12 cellular contexts compared by ENCODE assay signal in genomic region chr7:50869108-50869716, GRCh38.
DNase-seq lines count a peak whose midpoint lies in the region; ATAC-seq, FAIRE-seq and TF ChIP-seq lines count a peak whose summit lies in the region.
"Had no signal": no experiment of that assay in that cellular context is flagged by ENCODE, and none has a peak within 500 bp of the region (broad histone marks: within the 10 kb centered on the region; RNA-seq: fewer than 3 reads in every experiment).

No MANE protein-coding gene starts in this region.

- no peak overlapping the region for H3K4me2 ChIP-seq in HepG2 (ENCODE audit: low read depth, low read length)

- no peak for TF ChIP-seq CTCF in dorsolateral prefrontal cortex (IDR thresholded peaks at IDR 0.05 in 54 of 56, conservative IDR thresholded peaks at IDR 0.05 in 2 of 56; ENCODE audit: low read depth in 1 of 56, partially characterized antibody in 56 of 56)
- TF ChIP-seq CTCF in HepG2 (CRISPR knock-in tag; IDR thresholded peaks at IDR 0.05) = no peak
- TF ChIP-seq CTCF in esophagus muscularis mucosa (IDR thresholded peaks at IDR 0.05) = no peak

- CTCF ChIA-PET in HepG2 (lab: Yijun Ruan, JAX; ENCODE audit: low intra/inter-chr PET ratio, low total read pairs) = no interaction called here

- H3K9ac ChIP-seq in HepG2 (ENCODE audit: insufficient read depth, low read depth, low read length) = no peak overlapping the region

- intact Hi-C loops in dorsolateral prefrontal cortex (cut with DNase I) (loop anchor here in 1 of 2 donors (10.0 kb wide), 2 partner anchors 174 to 276 kb away; no protein-coding TSS in a partner anchor), HepG2 (cut with micrococcal nuclease; ENCODE audit: unreplicated experiment) (no loop called here), esophagus muscularis mucosa (cut with DNase I) (no loop called here)

- H3K4me1 ChIP-seq in HepG2 (ENCODE audit: insufficient read depth, low read length) = no peaks in the 10 kb centered on the region
- peaks cover 0 to 7% (median 3%) of the 10 kb centered on the region in 4 donors for H3K4me1 ChIP-seq in esophagus muscularis mucosa
- H3K4me1 ChIP-seq: transverse colon had no signal

- H3K27ac ChIP-seq in dorsolateral prefrontal cortex (peak overlapping the region in 54 of 59 donors; percentile 4 to 85 (median 65)), HepG2 (ENCODE audit: extremely low read length, insufficient read depth, low read length) (no peak overlapping the region), esophagus muscularis mucosa (replicated peaks in 1 of 4) (no peak overlapping the region)
- H3K27ac ChIP-seq: C4-2B, transverse colon had no signal

- POLR2A ChIA-PET in HepG2 (lab: Yijun Ruan, JAX) = no interaction called here

- no peaks in the 10 kb centered on the region for H3K79me2 ChIP-seq in HepG2 (ENCODE audit: insufficient read depth, low read length)

- H4K20me1 ChIP-seq in HepG2 (ENCODE audit: insufficient read depth, low read length) = no peaks in the 10 kb centered on the region

- TF ChIP-seq RAD21 in HepG2 (CRISPR knock-in tag; IDR thresholded peaks at IDR 0.05) = no peak

- in situ Hi-C loops in ACHN (cut with HindIII; ENCODE audit: low pct_ligation_motif_present, low pct_unique_long_range_greater_than_20kb, low sequenced_read_pairs) = no loop called here
- in situ Hi-C loops in HepG2 (cut with HindIII; ENCODE audit: extremely low pct_ligation_motif_present, low pct_unique_long_range_greater_than_20kb) = no loop called here

- no peaks in the 10 kb centered on the region for H3K36me3 ChIP-seq in HepG2 (replicated peaks in 1 of 2; ENCODE audit: control insufficient read depth in 1 of 2, insufficient read depth in 2 of 2, low read length in 2 of 2)
- H3K36me3 ChIP-seq in esophagus muscularis mucosa = no peaks in the 10 kb centered on the region
- H3K36me3 ChIP-seq: transverse colon had no signal

- TF ChIP-seq EP300 in HepG2 (IDR thresholded peaks at IDR 0.05; ENCODE audit: low read depth in 2 of 2, low read length in 2 of 2) (no peak), HepG2 (CRISPR knock-in tag; IDR thresholded peaks at IDR 0.05; ENCODE audit: borderline replicate concordance) (no peak), esophagus muscularis mucosa (IDR thresholded peaks at IDR 0.05) (no peak)

- peak; percentile 54 for DNase-seq in ACHN
- peak; percentile 38 for DNase-seq in NCI-H460 (ENCODE audit: extremely low read depth, low read depth)
- DNase-seq in dorsolateral prefrontal cortex = peak in 1 of 10 donors; percentile 57
- DNase-seq in HepG2 (ENCODE audit: low spot score) = peak; percentile 8
- DNase-seq in NCI-H2227 (lab: John Stamatoyannopoulos, UW; ENCODE audit: unreplicated experiment) = no peak
- DNase-seq in esophagus muscularis mucosa (ENCODE audit: extremely low spot score) = no peak
- DNase-seq in GM19238 (ENCODE audit: insufficient read length, low spot score) = no peak
- DNase-seq in activated T-cell treated with anti-CD3 and anti-CD28 coated beads for 4 hours = no peak
- DNase-seq: MV-4-11, RPMI8226, transverse colon had no signal

- H3K4me3 ChIP-seq in dorsolateral prefrontal cortex (peak overlapping the region in 9 of 59 donors; percentile 1 to 36 (median 28)), HepG2 (replicated peaks in 1 of 3; ENCODE audit: insufficient read depth in 1 of 3, low read depth in 2 of 3, low read length in 3 of 3) (no peak overlapping the region), esophagus muscularis mucosa (no peak overlapping the region)
- H3K4me3 ChIP-seq: transverse colon had no signal

- no peak for FAIRE-seq in HepG2 (lab: Jason Lieb, UNC)

- no peak for TF ChIP-seq POLR2A in HepG2 (IDR thresholded peaks at IDR 0.05; ENCODE audit: insufficient read depth in 1 of 2, low read depth in 2 of 2, low read length in 2 of 2)
- TF ChIP-seq POLR2A in esophagus muscularis mucosa (IDR thresholded peaks at IDR 0.05; ENCODE audit: low read depth) = no peak

- H3K27me3 ChIP-seq in dorsolateral prefrontal cortex = peaks cover 0 to 5% (median 0%) of the 10 kb centered on the region in 45 donors
- peaks cover 6 to 25% of the 10 kb centered on the region in 2 experiments; a peak in 4 of 5 replicates for H3K27me3 ChIP-seq in HepG2 (ENCODE audit: control insufficient read depth in 1 of 2, insufficient read depth in 2 of 2, low read length in 2 of 2)
- peaks cover 0 to 5% (median 0%) of the 10 kb centered on the region in 4 donors for H3K27me3 ChIP-seq in esophagus muscularis mucosa
- H3K27me3 ChIP-seq: transverse colon had no signal

- ATAC-seq in HepG2 = no peak

- no peaks in the 10 kb centered on the region for H3K9me3 ChIP-seq in HepG2 (ENCODE audit: low read length)
- no peaks in the 10 kb centered on the region for H3K9me3 ChIP-seq in esophagus muscularis mucosa
- H3K9me3 ChIP-seq: transverse colon had no signal

- no TSS peak for BruUV-seq in HepG2 (replicated peaks; lab: Mats Ljungman, UMichigan)

- H2AFZ ChIP-seq in HepG2 (ENCODE audit: low read length) = no peak overlapping the region

- 10% methylated on average over 5 of the region's 5 CpGs for WGBS in HepG2 (ENCODE audit: low lambda C conversion rate)
- 56% methylated on average over 5 of the region's 5 CpGs for whole genome bisulfite sequencing in esophagus muscularis mucosa

TF ChIP-seq in HepG2, 621 proteins besides CTCF, POLR2A, EP300 and RAD21:
- no peak for TF ChIP-seq E2F5 (CRISPR knock-in tag; conservative IDR thresholded peaks at IDR 0.05)

Comparison
In these comparisons a context has a peak if more than half of its experiments do, and no peak if none do; other contexts are left out.
1. DNase-seq: peak in ACHN (single experiment), NCI-H460 (single experiment) and HepG2 (single experiment); none in NCI-H2227 (single experiment), esophagus muscularis mucosa (single experiment), GM19238 (single experiment) and activated T-cell treated with anti-CD3 and anti-CD28 coated beads for 4 hours (single experiment).
2. H3K27ac ChIP-seq: peak in dorsolateral prefrontal cortex (54 of 59); none in HepG2 (single experiment) and esophagus muscularis mucosa (0 of 4).